ENCODE assay signal across 28 cellular contexts in genomic region chr14:104889374-104889755, GRCh38. TPM values are rescaled to one million over a fixed set of nuclear protein-coding genes. Genes with fewer than 3 reads are reported as not detected.
A peak's percentile ranks its signal among the peaks of the same experiment; 100 is the strongest.
DNase-seq lines count a peak whose midpoint lies in the region; TF ChIP-seq lines count a peak whose summit lies in the region.
"Had no signal": no experiment of that assay in that cellular context is flagged by ENCODE, and none has a peak within 500 bp of the region (broad histone marks: within the 10 kb centered on the region; RNA-seq: fewer than 3 reads in every experiment).

No MANE protein-coding gene starts in this region.

- H3K4me3 Mint-ChIP-seq in Caco-2 (ENCODE audit: unreplicated experiment) (no peak overlapping the region), glutamatergic neuron (ENCODE audit: unreplicated experiment) (no peak overlapping the region)
- H3K4me3 Mint-ChIP-seq: activated naive CD4-positive, alpha-beta T cell treated with anti-CD3 and anti-CD28 coated beads for 36 hours; CD4-positive, CD25-positive, alpha-beta regulatory T cell; IgD-negative memory B cell; stimulated activated naive CD8-positive, alpha-beta T cell treated with anti-CD3 and anti-CD28 coated beads, Interleukin-15, Interleukin-2, amounts not matched to agents 100 ng/mL and 50 ng/mL, for 24 hours had no signal

- peak overlapping the region; percentile 39 for H2BK5ac ChIP-seq in neuronal stem cell (ENCODE audit: low read length)

- H3K27me3 ChIP-seq in Caco-2 (replicated peaks; ENCODE audit: control insufficient read depth, insufficient read depth, low read length) (no peaks in the 10 kb centered on the region), GM06990 (replicated peaks; ENCODE audit: control insufficient read depth, insufficient read depth, low read length) (no peaks in the 10 kb centered on the region; the same call in 1 of the 2 replicates), neuronal stem cell (ENCODE audit: control insufficient read depth in 3 of 3, insufficient read depth in 3 of 3, low read depth in 1 of 3, low read length in 3 of 3) (no peaks in the 10 kb centered on the region)
- H3K27me3 ChIP-seq: gastroesophageal sphincter, tibial artery had no signal

- POLR2A ChIA-PET in Caco-2 (lab: Charles Lee) = no interaction called here

- intact Hi-C loops in Caco-2 (cut with micrococcal nuclease; ENCODE audit: unreplicated experiment) = no loop called here

- H2BK12ac ChIP-seq in neuronal stem cell (ENCODE audit: low read length) = peak overlapping the region; percentile 84

- H4K91ac ChIP-seq in neuronal stem cell (ENCODE audit: low read depth, low read length, poor library complexity) = no peak overlapping the region

- no peak overlapping the region for H2AFZ ChIP-seq in neuronal stem cell (ENCODE audit: low read length)

- H2BK15ac ChIP-seq in neuronal stem cell (ENCODE audit: low read length) = peak overlapping the region; percentile 43

- H3K27ac Mint-ChIP-seq in Caco-2 (ENCODE audit: unreplicated experiment) = peak overlapping the region; percentile 74
- H3K27ac Mint-ChIP-seq in glutamatergic neuron (ENCODE audit: unreplicated experiment) = no peak overlapping the region
- H3K27ac Mint-ChIP-seq: activated naive CD4-positive, alpha-beta T cell treated with anti-CD3 and anti-CD28 coated beads for 36 hours; CD4-positive, CD25-positive, alpha-beta regulatory T cell; IgD-negative memory B cell; stimulated activated naive CD8-positive, alpha-beta T cell treated with anti-CD3 and anti-CD28 coated beads, Interleukin-15, Interleukin-2, amounts not matched to agents 100 ng/mL and 50 ng/mL, for 24 hours had no signal

- H3K23ac ChIP-seq in neuronal stem cell (ENCODE audit: low read depth, low read length, poor library complexity) = no peak overlapping the region

- no peak for TF ChIP-seq CTCF in Caco-2 (IDR thresholded peaks at IDR 0.05; ENCODE audit: insufficient read depth in 1 of 2, low read depth in 1 of 2, low read length in 1 of 2, severe bottlenecking in 1 of 2, unreplicated experiment in 1 of 2)
- no peak for TF ChIP-seq CTCF in GM06990 (IDR thresholded peaks at IDR 0.05; ENCODE audit: insufficient read depth, low read length, poor library complexity, severe bottlenecking)
- no peak for TF ChIP-seq CTCF in glutamatergic neuron (IDR thresholded peaks at IDR 0.05; ENCODE audit: partially characterized antibody, unreplicated experiment)

- H3K4me1 Mint-ChIP-seq in Caco-2 (ENCODE audit: low read depth, unreplicated experiment) (no peaks in the 10 kb centered on the region), glutamatergic neuron (ENCODE audit: low read depth, unreplicated experiment) (no peaks in the 10 kb centered on the region)
- H3K4me1 Mint-ChIP-seq: CD4-positive, CD25-positive, alpha-beta regulatory T cell had no signal

- no TSS peak for BruUV-seq in Caco-2 (replicated peaks; lab: Mats Ljungman, UMichigan)

- H3K4me1 ChIP-seq in Caco-2 = no peaks in the 10 kb centered on the region
- H3K4me1 ChIP-seq in neuronal stem cell (ENCODE audit: control insufficient read depth in 2 of 2, insufficient read depth in 1 of 2, low read depth in 1 of 2, low read length in 2 of 2) = peaks cover 4 to 6% of the 10 kb centered on the region in 2 donors
- H3K4me1 ChIP-seq: tibial artery had no signal

- CTCF ChIA-PET in Caco-2 (lab: Charles Lee) = interaction anchor here (0.6 kb wide), 1 partner anchor 63 kb away, joined by 3 read pairs; no protein-coding TSS in a partner anchor

- peak overlapping the region; percentile 85 for H3K18ac ChIP-seq in neuronal stem cell (ENCODE audit: low read length)

- H3K4me3 ChIP-seq in Caco-2 (ENCODE audit: low read depth, low read length) (no peak overlapping the region), GM06990 (replicated peaks; ENCODE audit: low read depth, low read length) (no peak overlapping the region), neuronal stem cell (ENCODE audit: low read length in 2 of 2) (no peak overlapping the region)
- H3K4me3 ChIP-seq: coronary artery, gastroesophageal sphincter, tibial artery had no signal

- H3K27me3 Mint-ChIP-seq in Caco-2 (ENCODE audit: insufficient read depth, unreplicated experiment) (no peaks in the 10 kb centered on the region), glutamatergic neuron (ENCODE audit: unreplicated experiment) (no peaks in the 10 kb centered on the region)
- H3K27me3 Mint-ChIP-seq: CD4-positive, CD25-positive, alpha-beta regulatory T cell; stimulated activated naive CD8-positive, alpha-beta T cell treated with anti-CD3 and anti-CD28 coated beads, Interleukin-15, Interleukin-2, amounts not matched to agents 100 ng/mL and 50 ng/mL, for 24 hours had no signal

- no peaks in the 10 kb centered on the region for H3K9me3 ChIP-seq in Caco-2
- H3K9me3 ChIP-seq in neuronal stem cell (replicated peaks in 1 of 2; ENCODE audit: control insufficient read depth in 2 of 2, insufficient read depth in 1 of 2, low read depth in 1 of 2, low read length in 2 of 2) = no peaks in the 10 kb centered on the region
- H3K9me3 ChIP-seq: gastroesophageal sphincter, tibial artery had no signal

- peaks cover 7% of the 10 kb centered on the region for H3K79me1 ChIP-seq in neuronal stem cell (ENCODE audit: low read depth, low read length)

- no peak overlapping the region for H3K14ac ChIP-seq in neuronal stem cell (ENCODE audit: low read length)

- H3K9me3 Mint-ChIP-seq in Caco-2 (ENCODE audit: unreplicated experiment) = no peaks in the 10 kb centered on the region
- peaks cover 2% of the 10 kb centered on the region for H3K9me3 Mint-ChIP-seq in glutamatergic neuron (ENCODE audit: unreplicated experiment)
- H3K9me3 Mint-ChIP-seq: activated naive CD4-positive, alpha-beta T cell treated with anti-CD3 and anti-CD28 coated beads for 36 hours; IgD-negative memory B cell; stimulated activated naive CD8-positive, alpha-beta T cell treated with anti-CD3 and anti-CD28 coated beads, Interleukin-15, Interleukin-2, amounts not matched to agents 100 ng/mL and 50 ng/mL, for 24 hours had no signal

- peaks cover 22% of the 10 kb centered on the region for H3K36me3 Mint-ChIP-seq in Caco-2 (ENCODE audit: insufficient read depth, unreplicated experiment)
- no peaks in the 10 kb centered on the region for H3K36me3 Mint-ChIP-seq in glutamatergic neuron (ENCODE audit: unreplicated experiment)
- H3K36me3 Mint-ChIP-seq: CD4-positive, CD25-positive, alpha-beta regulatory T cell; IgD-negative memory B cell had no signal

- DNase-seq in Caco-2 (no peak), GM06990 (ENCODE audit: extremely low read depth, insufficient read length) (peak; percentile 3), glutamatergic neuron (peak; percentile 12), neuronal stem cell (ENCODE audit: low spot score) (no peak), NCI-H526 treated with DMSO at 0.1 percent for 48 hours (lab: John Stamatoyannopoulos, UW) (no peak), activated gamma-delta T cell treated with Interleukin-2 at 50 U/mL for 16 hours (no peak), NK-92 (lab: John Stamatoyannopoulos, UW; ENCODE audit: unreplicated experiment) (no peak)
- DNase-seq: activated CD8-positive, alpha-beta memory T cell treated with anti-CD3 and anti-CD28 coated beads for 24 hours; activated naive CD4-positive, alpha-beta T cell treated with anti-CD3 and anti-CD28 coated beads for 36 hours; activated T-cell treated with anti-CD3 and anti-CD28 coated beads, Interleukin-2, amount 50 U/mL, for 1 hour; amygdala; CD4-positive, CD25-positive, alpha-beta regulatory T cell; DMS 273 treated with DMSO at 0.1 percent for 48 hours; mesenchymal stem cell; NCI-H1092; NCI-H187 treated with DMSO at 0.1 percent for 48 hours; NCI-H345; NCI-H82; occipital lobe; retina; SW 1271 had no signal

- peak overlapping the region; percentile 96 for H2AK5ac ChIP-seq in neuronal stem cell (ENCODE audit: low read depth, low read length)

- H3K36me3 ChIP-seq in Caco-2 (ENCODE audit: control insufficient read depth, insufficient read depth, low read length) (no peaks in the 10 kb centered on the region), GM06990 (ENCODE audit: control insufficient read depth, insufficient read depth, low read length) (no peaks in the 10 kb centered on the region), neuronal stem cell (replicated peaks in 1 of 2; ENCODE audit: control insufficient read depth in 2 of 2, insufficient read depth in 2 of 2, low read length in 2 of 2) (peaks cover 2 to 12% of the 10 kb centered on the region in 2 donors)

- no peak overlapping the region for H4K8ac ChIP-seq in neuronal stem cell (ENCODE audit: low read depth, low read length)

- no peak overlapping the region for H3K4ac ChIP-seq in neuronal stem cell (ENCODE audit: low read length)

- H3K27ac ChIP-seq in neuronal stem cell (replicated peaks; ENCODE audit: low read length) = no peak overlapping the region
- H3K27ac ChIP-seq: coronary artery, gastroesophageal sphincter, tibial artery had no signal

- H2BK120ac ChIP-seq in neuronal stem cell (ENCODE audit: low read depth, low read length) = no peak overlapping the region

- no CpG with 5 or more reads among the region's 23 CpGs for WGBS in neuronal stem cell (ENCODE audit: extremely low coverage in 2 of 2, insufficient read length in 2 of 2, insufficient replicate concordance in 1 of 2), 2 donors

- no peak overlapping the region for H3K4me2 ChIP-seq in neuronal stem cell (ENCODE audit: insufficient read depth, low read length, poor library complexity, severe bottlenecking)

- H3K9ac ChIP-seq in neuronal stem cell (ENCODE audit: low read depth, low read length, poor library complexity) = peak overlapping the region; percentile 77

RNA-seq across cellular contexts. Expression of gene CEP170B, which starts 24.3 kb away (rescaled TPM):
- 31.6 and 32.0 TPM in 2 replicates for total RNA-seq in Caco-2 (2022)
- total RNA-seq in glutamatergic neuron (ENCODE audit: unreplicated experiment) = 80.4 TPM
- 12.3 TPM for polyA plus RNA-seq in neuronal stem cell (2013, experiment 1 of 2)
- polyA plus RNA-seq in neuronal stem cell (2013, experiment 2 of 2) = 11.4 TPM
- polyA plus RNA-seq: IgD-negative memory B cell had no signal

RNA-seq across cellular contexts. Expression of gene PLD4, which starts 35.3 kb away (rescaled TPM):
- not detected in 2 replicates for total RNA-seq in Caco-2 (2022)
- not detected for total RNA-seq in glutamatergic neuron (ENCODE audit: unreplicated experiment)
- polyA plus RNA-seq in neuronal stem cell (2013, experiment 1 of 2) = 0.04 TPM
- 0.03 TPM for polyA plus RNA-seq in neuronal stem cell (2013, experiment 2 of 2)
- total RNA-seq: activated naive CD4-positive, alpha-beta T cell treated with anti-CD3 and anti-CD28 coated beads for 36 hours; bronchial epithelial cell; CD4-positive, CD25-positive, alpha-beta regulatory T cell; myocyte had no signal

Comparison
In these comparisons a context has a peak if more than half of its experiments do, and no peak if none do; other contexts are left out.
1. DNase-seq: peak in GM06990 (single experiment) and glutamatergic neuron (single experiment); none in Caco-2 (0 of 2), neuronal stem cell (single experiment), NCI-H526 treated with DMSO at 0.1 percent for 48 hours (single experiment), activated gamma-delta T cell treated with Interleukin-2 at 50 U/mL for 16 hours (single experiment) and NK-92 (single experiment).